In genomic region chr14:30005114-30005698, GRCh38 we compare ENCODE assay signal across 7 cellular contexts.
DNase-seq lines count a peak whose midpoint lies in the region; ATAC-seq and TF ChIP-seq lines count a peak whose summit lies in the region.

No MANE protein-coding gene starts in this region.

- H3K9me3 Mint-ChIP-seq in endodermal cell (peaks cover 11% of the 10 kb centered on the region), mesothelial cell of epicardium (peaks cover 9% of the 10 kb centered on the region)

- no peaks in the 10 kb centered on the region for H4K20me1 ChIP-seq in OCI-LY3 (ENCODE audit: insufficient read depth, low read length)

- H3K36me3 ChIP-seq in OCI-LY3 (replicated peaks; ENCODE audit: low read depth, low read length) (no peaks in the 10 kb centered on the region), endodermal cell (ENCODE audit: control insufficient read depth, insufficient read depth, low read length) (no peaks in the 10 kb centered on the region)

- H3K36me3 Mint-ChIP-seq in endodermal cell (ENCODE audit: low read depth) (peaks cover 2% of the 10 kb centered on the region), mesothelial cell of epicardium (no peaks in the 10 kb centered on the region)

- H3K27ac Mint-ChIP-seq in endodermal cell: no peak overlapping the region
- no peak overlapping the region for H3K27ac Mint-ChIP-seq in mesothelial cell of epicardium

- WGBS in endodermal cell (ENCODE audit: insufficient coverage in 1 of 2, insufficient read length in 1 of 2), 2 experiments: 48 to 53% methylated on average over 3 to 6 of the region's 6 CpGs

- no peaks in the 10 kb centered on the region for H3K79me2 ChIP-seq in OCI-LY3 (ENCODE audit: low read length)

- no peak overlapping the region for H3K9ac ChIP-seq in OCI-LY3 (ENCODE audit: low read length)
- H3K9ac ChIP-seq in endodermal cell (ENCODE audit: extremely low read depth, low read length, poor library complexity, severe bottlenecking): no peak overlapping the region

- H3K4me3 ChIP-seq in OCI-LY3 (ENCODE audit: low read length) (peak overlapping the region; percentile 32), endodermal cell (ENCODE audit: low read length) (no peak overlapping the region)

- H3K4me1 ChIP-seq in OCI-LY3 (ENCODE audit: low read length) (peaks cover 17% of the 10 kb centered on the region), endodermal cell (ENCODE audit: control insufficient read depth, insufficient read depth, low read length) (no peaks in the 10 kb centered on the region)

- TF ChIP-seq CTCF in OCI-LY3 (IDR thresholded peaks at IDR 0.05; ENCODE audit: low read depth, low read length) (peak; percentile 82), endodermal cell (conservative IDR thresholded peaks at IDR 0.05) (peak; percentile 91), mesothelial cell of epicardium (IDR thresholded peaks at IDR 0.05; ENCODE audit: unreplicated experiment) (peak; percentile 33)

- H3K4me2 ChIP-seq in OCI-LY3 (ENCODE audit: low read length): peak overlapping the region; percentile 50

- peak; percentile 55 for DNase-seq in HuH-7 (ENCODE audit: low spot score)
- no peak for DNase-seq in endodermal cell
- DNase-seq in mesothelial cell of epicardium (ENCODE audit: low spot score in 2 of 2, unreplicated experiment in 2 of 2): no peak
- DNase-seq in ureter (ENCODE audit: low spot score): no peak

- H3K9me3 ChIP-seq in OCI-LY3 (ENCODE audit: insufficient read depth, low read length): no peaks in the 10 kb centered on the region
- H3K9me3 ChIP-seq in endodermal cell (ENCODE audit: control insufficient read depth, low read length): no peaks in the 10 kb centered on the region

- no peaks in the 10 kb centered on the region for H3K27me3 Mint-ChIP-seq in endodermal cell (ENCODE audit: insufficient read depth)
- H3K27me3 Mint-ChIP-seq in mesothelial cell of epicardium (ENCODE audit: low read depth): no peaks in the 10 kb centered on the region

- peaks cover 14% of the 10 kb centered on the region for H3K4me1 Mint-ChIP-seq in endodermal cell
- H3K4me1 Mint-ChIP-seq in mesothelial cell of epicardium: peaks cover 35% of the 10 kb centered on the region

- ATAC-seq in GM18511 (IDR thresholded peaks at IDR 0.05; ENCODE audit: unreplicated experiment): peak; percentile 77
- no peak for ATAC-seq in HG03108 (IDR thresholded peaks at IDR 0.05; ENCODE audit: unreplicated experiment)

- H3K27ac ChIP-seq in OCI-LY3 (ENCODE audit: low read length) (no peak overlapping the region), endodermal cell (ENCODE audit: low read depth, low read length) (no peak overlapping the region)

- no peak overlapping the region for H3K4me3 Mint-ChIP-seq in endodermal cell
- H3K4me3 Mint-ChIP-seq in mesothelial cell of epicardium: no peak overlapping the region

- no peaks in the 10 kb centered on the region for H3K27me3 ChIP-seq in OCI-LY3 (ENCODE audit: low read depth, low read length)
- H3K27me3 ChIP-seq in endodermal cell (ENCODE audit: control insufficient read depth, insufficient read depth, low read length, poor library complexity, severe bottlenecking): no peaks in the 10 kb centered on the region

- no peak overlapping the region for H2AFZ ChIP-seq in OCI-LY3 (ENCODE audit: low read depth, low read length)

Comparison
In these comparisons a context has a peak if more than half of its experiments do, and no peak if none do; other contexts are left out.
1. CTCF ChIP-seq: peak in every context shown above with its lines; median percentile 91 in endodermal cell; 82 in OCI-LY3; 33 in mesothelial cell of epicardium.